ENCODE assay signal across 8 cellular contexts in the genomic region with DNA sequence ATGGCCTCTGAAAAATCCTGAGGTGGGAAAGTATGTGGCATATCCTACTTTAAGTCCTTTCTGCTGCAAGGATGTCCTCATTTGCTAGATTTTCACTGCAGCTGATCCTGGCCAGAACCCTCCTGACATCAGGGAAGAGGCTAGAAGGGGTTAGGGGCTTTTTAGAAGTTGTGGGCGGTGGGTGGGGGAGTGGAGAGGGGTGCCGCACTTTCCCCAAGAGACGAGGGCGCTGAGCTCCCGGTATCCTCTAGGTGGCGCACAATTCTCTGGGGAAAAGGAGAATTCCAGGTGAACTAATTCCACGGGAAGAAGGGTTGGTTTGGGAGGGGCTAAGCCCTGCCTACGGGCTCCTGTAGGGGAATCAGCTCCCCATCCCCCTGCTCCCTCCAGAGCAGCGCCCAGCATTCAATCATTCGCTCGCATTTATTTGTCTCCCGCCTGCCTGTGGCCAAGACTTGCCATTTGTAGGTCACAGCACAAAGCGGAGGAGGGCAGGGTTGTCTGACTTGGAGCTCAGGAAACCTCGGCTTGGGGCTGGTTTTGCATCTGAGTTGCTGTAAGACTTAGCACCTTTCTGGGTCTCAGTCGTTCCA. TPM values are rescaled to one million over a fixed set of nuclear protein-coding genes. Genes with fewer than 3 reads are reported as not detected.
DNase-seq lines count a peak whose midpoint lies in the region; ATAC-seq and TF ChIP-seq lines count a peak whose summit lies in the region.

No MANE protein-coding gene starts in this region.

- H3F3A ChIP-seq in GM23248 (ENCODE audit: insufficient read depth): no peaks in the 10 kb centered on the region; the same call in 1 of the 2 replicates

- in situ Hi-C loops in GM23248 (cut with MboI): no loop called here

- H4K20me1 ChIP-seq in GM23248 (ENCODE audit: insufficient read depth): no peaks in the 10 kb centered on the region

- H3K9me3 ChIP-seq in GM23248 (ENCODE audit: low read depth): no peaks in the 10 kb centered on the region
- no peaks in the 10 kb centered on the region for H3K9me3 ChIP-seq in RWPE2 (ENCODE audit: severe bottlenecking)
- H3K9me3 ChIP-seq in right atrium auricular region: no peaks in the 10 kb centered on the region
- H3K9me3 ChIP-seq in testis: no peaks in the 10 kb centered on the region

- no peak overlapping the region for H3K4me3 ChIP-seq in GM23248
- no peak overlapping the region for H3K4me3 ChIP-seq in RWPE2 (ENCODE audit: severe bottlenecking)
- H3K4me3 ChIP-seq in right atrium auricular region: no peak overlapping the region
- H3K4me3 ChIP-seq in testis: peak overlapping the region in 1 of 2 donors; percentile 3

- WGBS in GM23248 (ENCODE audit: low coverage in 1 of 2, low lambda C conversion rate in 2 of 2, missing lambda C conversion rate in 2 of 2), 2 experiments: 9 to 13% methylated on average over 15 of the region's 15 CpGs
- 32 to 36% methylated on average over 12 to 15 of the region's 15 CpGs for WGBS in testis, 2 donors

- no peaks in the 10 kb centered on the region for H3K36me3 ChIP-seq in GM23248 (ENCODE audit: low read depth)
- H3K36me3 ChIP-seq in RWPE2 (ENCODE audit: low read depth): no peaks in the 10 kb centered on the region
- no peaks in the 10 kb centered on the region for H3K36me3 ChIP-seq in right atrium auricular region
- no peaks in the 10 kb centered on the region for H3K36me3 ChIP-seq in testis (ENCODE audit: low read depth, missing control alignments)

- H2AFZ ChIP-seq in GM23248: no peak overlapping the region

- no peak for TF ChIP-seq POLR2A in testis (IDR thresholded peaks at IDR 0.05)

- TF ChIP-seq CTCF in RWPE2 (IDR thresholded peaks at IDR 0.05; ENCODE audit: poor library complexity, severe bottlenecking) (peak; percentile 98), right atrium auricular region (IDR thresholded peaks at IDR 0.05) (peak; percentile 50 to 69), testis (IDR thresholded peaks at IDR 0.05) (peak in 1 of 3 experiments; percentile 64)

- H3K9me2 ChIP-seq in GM23248 (ENCODE audit: insufficient read depth): no peaks in the 10 kb centered on the region

- H3K27ac ChIP-seq in GM23248 (no peak overlapping the region), RWPE2 (ENCODE audit: poor library complexity, severe bottlenecking) (no peak overlapping the region), right atrium auricular region (no peak overlapping the region), testis (no peak overlapping the region)

- H3K9ac ChIP-seq in GM23248: no peak overlapping the region

- ATAC-seq in RWPE2 (ENCODE audit: low read depth) (peak; percentile 48), GM21576 (IDR thresholded peaks at IDR 0.05; ENCODE audit: unreplicated experiment) (no peak), HG03460 (IDR thresholded peaks at IDR 0.05; ENCODE audit: unreplicated experiment) (no peak)

- DNase-seq in COLO668 (lab: John Stamatoyannopoulos, UW; ENCODE audit: unreplicated experiment) (peak; percentile 9), GM23248 (peak; percentile 32), RWPE2 (ENCODE audit: low spot score) (no peak), right atrium auricular region (ENCODE audit: low spot score) (no peak), testis (peak; percentile 38), GDM1 (lab: John Stamatoyannopoulos, UW) (no peak)

- no peaks in the 10 kb centered on the region for H3K79me2 ChIP-seq in GM23248 (ENCODE audit: insufficient read depth)

- H3K27me3 ChIP-seq in GM23248 (replicated peaks; ENCODE audit: insufficient read depth) (peaks cover 27% of the 10 kb centered on the region), RWPE2 (ENCODE audit: insufficient read depth, poor library complexity, severe bottlenecking) (no peaks in the 10 kb centered on the region), right atrium auricular region (no peaks in the 10 kb centered on the region), testis (no peaks in the 10 kb centered on the region)

- H3K4me1 ChIP-seq in GM23248 (ENCODE audit: insufficient read depth) (0 out of 2 replicates have a peak, but pooled peaks cover 6% of the 10 kb centered on the region), RWPE2 (ENCODE audit: insufficient read depth, poor library complexity, severe bottlenecking) (peaks cover 5% of the 10 kb centered on the region), right atrium auricular region (peaks cover 0 to 12% of the 10 kb centered on the region in 2 donors), testis (peaks cover 8% of the 10 kb centered on the region)

- intact Hi-C loops in testis (cut with DNase I; ENCODE audit: low total_unique reads): no loop called here

- no peak overlapping the region for H3K4me2 ChIP-seq in GM23248 (ENCODE audit: unreplicated experiment)

RNA-seq across cellular contexts. Expression of a gene that starts 42.9 kb away (rescaled TPM):
- not detected in 2 replicates for total RNA-seq in GM23248 (2014; rRNA removed; shearing (Covaris generic))
- not detected in 2 replicates for polyA plus RNA-seq in GM23248 (2016; fragmentation: Nextera tagmentation; extraction: Ambion mirVana)
- total RNA-seq in right atrium auricular region: 10 to 100 TPM in 1 of 2 donors, 1 to 10 TPM in 1; 4.1 to 13.8 TPM
- not detected for total RNA-seq in testis
- 0.24 TPM for polyA plus RNA-seq in testis (ENCODE audit: insufficient read depth, low read depth, low replicate concordance)

Comparison
In these comparisons a context has a peak if more than half of its experiments do, and no peak if none do; other contexts are left out.
1. DNase-seq: peak in COLO668 (single experiment), GM23248 (single experiment) and testis (single experiment); none in RWPE2 (single experiment), right atrium auricular region (single experiment) and GDM1 (single experiment).